1 cellular context compared by ENCODE assay signal in the genomic region with DNA sequence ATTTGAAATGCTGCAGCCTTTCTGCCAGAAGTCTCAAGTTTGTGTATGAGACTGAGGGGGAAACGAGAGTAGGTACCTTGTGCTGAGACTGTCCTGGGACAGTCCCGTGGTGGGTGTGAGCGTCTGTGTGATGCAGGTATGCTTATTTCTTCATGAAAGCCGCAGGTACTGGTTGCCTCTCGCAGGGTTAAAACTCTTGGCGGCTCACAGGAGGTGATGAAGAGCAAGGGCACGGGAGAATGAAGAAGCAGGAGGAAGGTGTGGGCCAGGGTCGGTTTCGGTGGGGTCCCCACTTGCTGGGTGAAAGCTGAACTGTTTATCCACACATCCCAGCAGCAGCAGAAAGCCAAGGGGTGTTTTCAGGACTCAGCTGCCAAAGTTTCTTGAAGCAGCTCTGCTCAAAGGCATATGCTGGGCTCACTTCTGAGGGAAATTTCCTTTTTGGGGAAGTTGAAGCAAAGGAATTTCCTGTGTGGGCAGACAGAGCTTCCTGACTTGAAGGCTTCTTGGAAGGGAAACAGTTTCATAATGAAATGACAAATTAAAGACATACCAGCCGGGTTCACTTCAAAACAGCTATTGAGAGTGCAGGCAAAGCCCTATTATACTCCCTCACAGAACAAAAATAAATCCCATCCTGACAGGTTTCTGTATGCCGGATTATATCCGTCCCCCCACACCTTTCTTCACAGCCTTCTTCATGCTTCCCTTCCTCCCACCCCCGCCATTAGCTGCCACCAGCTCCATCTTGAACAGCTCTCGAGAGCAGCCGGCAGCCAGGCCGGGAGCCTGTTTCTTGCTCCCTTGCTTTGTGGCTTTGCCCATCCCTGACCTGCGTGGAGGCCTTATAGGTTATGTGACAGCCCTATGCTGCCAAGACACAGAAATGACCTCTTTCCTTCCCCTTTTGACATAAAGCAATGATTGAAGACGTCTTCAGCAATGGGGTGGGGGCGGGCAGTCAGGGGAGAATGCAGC.
TF ChIP-seq lines count a peak whose summit lies in the region.

No MANE protein-coding gene starts in this region.

TF ChIP-seq in WTC11, 78 proteins besides CTCF, POLR2A, EP300 and RAD21 (continued from another document):
- TF ChIP-seq, protein P1, sequence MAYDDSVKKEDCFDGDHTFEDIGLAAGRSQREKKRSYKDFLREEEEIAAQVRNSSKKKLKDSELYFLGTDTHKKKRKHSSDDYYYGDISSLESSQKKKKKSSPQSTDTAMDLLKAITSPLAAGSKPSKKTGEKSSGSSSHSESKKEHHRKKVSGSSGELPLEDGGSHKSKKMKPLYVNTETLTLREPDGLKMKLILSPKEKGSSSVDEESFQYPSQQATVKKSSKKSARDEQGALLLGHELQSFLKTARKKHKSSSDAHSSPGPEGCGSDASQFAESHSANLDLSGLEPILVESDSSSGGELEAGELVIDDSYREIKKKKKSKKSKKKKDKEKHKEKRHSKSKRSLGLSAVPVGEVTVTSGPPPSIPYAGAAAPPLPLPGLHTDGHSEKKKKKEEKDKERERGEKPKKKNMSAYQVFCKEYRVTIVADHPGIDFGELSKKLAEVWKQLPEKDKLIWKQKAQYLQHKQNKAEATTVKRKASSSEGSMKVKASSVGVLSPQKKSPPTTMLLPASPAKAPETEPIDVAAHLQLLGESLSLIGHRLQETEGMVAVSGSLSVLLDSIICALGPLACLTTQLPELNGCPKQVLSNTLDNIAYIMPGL (CRISPR knock-in tag; IDR thresholded peaks at IDR 0.05): no peak
- TF ChIP-seq CREM (CRISPR knock-in tag; IDR thresholded peaks at IDR 0.05) (no peak), NR2C2 (CRISPR knock-in tag; IDR thresholded peaks at IDR 0.05) (no peak)
